1 cellular context compared by ENCODE assay signal in the genomic region with DNA sequence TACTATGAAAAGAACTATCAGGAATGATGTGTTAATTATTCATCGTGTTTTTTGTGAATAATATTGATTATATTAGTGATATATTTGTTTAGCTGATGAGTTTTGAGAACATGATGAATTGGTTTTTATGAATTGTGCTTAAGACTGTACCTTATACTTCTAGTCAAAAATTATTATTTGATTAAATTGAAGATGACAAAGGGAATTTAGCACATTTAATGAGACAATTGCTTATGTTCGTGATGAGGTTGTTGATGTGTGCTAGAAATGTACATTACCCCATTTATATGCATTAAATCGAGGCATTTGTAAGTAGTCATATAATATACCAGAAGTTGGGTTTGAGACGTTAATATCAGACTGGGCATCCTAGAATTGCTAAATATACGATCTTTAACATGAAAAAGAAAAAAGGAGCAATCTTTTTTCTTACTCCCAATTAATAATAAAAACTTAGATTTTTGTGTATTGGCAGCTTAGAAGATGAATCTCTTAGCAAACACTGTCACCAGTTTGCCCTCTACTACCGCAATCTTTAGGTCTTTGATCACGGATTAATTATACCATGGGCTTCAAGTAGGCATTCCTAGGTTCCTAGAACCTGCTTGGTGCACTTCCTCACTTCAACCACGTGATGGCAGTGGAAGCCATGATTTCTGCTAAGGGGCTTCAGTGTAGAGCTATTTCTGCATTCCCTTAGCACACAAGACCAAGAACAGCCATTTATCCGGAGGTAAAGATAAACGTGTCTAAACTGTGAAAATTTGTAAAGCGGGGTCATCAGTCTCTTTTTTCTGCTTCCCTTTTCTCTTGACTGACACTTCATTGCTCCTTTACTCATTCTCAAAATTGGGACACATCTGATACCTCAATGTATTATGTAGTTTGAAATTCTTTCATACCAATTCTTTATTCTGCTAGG.
TF ChIP-seq lines count a peak whose summit lies in the region.

No MANE protein-coding gene starts in this region.

TF ChIP-seq in K562, 482 proteins besides CTCF, POLR2A, EP300 and RAD21 (continued from another document and continues in another):
- TF ChIP-seq, protein P1, sequence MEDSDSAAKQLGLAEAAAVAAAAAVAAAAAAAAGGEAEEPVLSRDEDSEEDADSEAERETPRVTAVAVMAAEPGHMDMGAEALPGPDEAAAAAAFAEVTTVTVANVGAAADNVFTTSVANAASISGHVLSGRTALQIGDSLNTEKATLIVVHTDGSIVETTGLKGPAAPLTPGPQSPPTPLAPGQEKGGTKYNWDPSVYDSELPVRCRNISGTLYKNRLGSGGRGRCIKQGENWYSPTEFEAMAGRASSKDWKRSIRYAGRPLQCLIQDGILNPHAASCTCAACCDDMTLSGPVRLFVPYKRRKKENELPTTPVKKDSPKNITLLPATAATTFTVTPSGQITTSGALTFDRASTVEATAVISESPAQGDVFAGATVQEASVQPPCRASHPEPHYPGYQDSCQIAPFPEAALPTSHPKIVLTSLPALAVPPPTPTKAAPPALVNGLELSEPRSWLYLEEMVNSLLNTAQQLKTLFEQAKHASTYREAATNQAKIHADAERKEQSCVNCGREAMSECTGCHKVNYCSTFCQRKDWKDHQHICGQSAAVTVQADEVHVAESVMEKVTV (CRISPR knock-in tag; IDR thresholded peaks at IDR 0.05), result peak; percentile 98
- TF ChIP-seq CC2D1A (IDR thresholded peaks at IDR 0.05) (peak; percentile 82), ZNF780A (CRISPR knock-in tag; IDR thresholded peaks at IDR 0.05) (no peak), THRAP3 (IDR thresholded peaks at IDR 0.05; ENCODE audit: borderline replicate concordance) (0 out of 2 replicates have a peak, but pooled peaks have one; percentile 27), FOXK2 (conservative IDR thresholded peaks at IDR 0.05 in 1 of 2, IDR thresholded peaks at IDR 0.05 in 1 of 2; ENCODE audit: low read depth in 2 of 2) (0 out of 4 replicates have a peak, but pooled peaks have one; percentile 23 to 51), HMGN3 (IDR thresholded peaks at IDR 0.05; ENCODE audit: borderline replicate concordance, extremely low read depth, insufficient read length, low read depth, low read length) (no peak), SMC3 (conservative IDR thresholded peaks at IDR 0.05; ENCODE audit: insufficient read depth, low read depth, low read length) (peak; percentile 98), YY1 (IDR thresholded peaks at IDR 0.05; ENCODE audit: borderline replicate concordance in 1 of 3, control insufficient read depth in 1 of 3, extremely low read depth in 1 of 3, insufficient read depth in 3 of 3, insufficient read length in 1 of 3, insufficient replicate concordance in 2 of 3, low read depth in 1 of 3, low read length in 2 of 3) (peak in 1 of 3 experiments; percentile 79), TRIM28 (IDR thresholded peaks at IDR 0.05) (0 out of 2 replicates have a peak, but pooled peaks have one; percentile 16), ZBTB17 (CRISPR knock-in tag; IDR thresholded peaks at IDR 0.05) (peak; percentile 89), ZNF12 (CRISPR knock-in tag; IDR thresholded peaks at IDR 0.05) (no peak), CREM (IDR thresholded peaks at IDR 0.05; ENCODE audit: low read depth) (peak; percentile 51; the same call in 1 of the 2 replicates), KLF16 (IDR thresholded peaks at IDR 0.05) (no peak), XRCC5 (IDR thresholded peaks at IDR 0.05; ENCODE audit: low read depth, low read length) (peak; percentile 55; the same call in 1 of the 2 replicates), SMAD4 (CRISPR knock-in tag; conservative IDR thresholded peaks at IDR 0.05) (0 out of 2 replicates have a peak, but pooled peaks have one; percentile 17), NFYB (IDR thresholded peaks at IDR 0.05; ENCODE audit: extremely low read depth, insufficient read length) (no peak), JUND (IDR thresholded peaks at IDR 0.05; ENCODE audit: borderline replicate concordance, low read depth, low read length) (no peak), JUND (tag; IDR thresholded peaks at IDR 0.05; ENCODE audit: borderline replicate concordance, low read depth, low read length) (peak; percentile 68; the same call in 2 of the 3 replicates), ARNT (IDR thresholded peaks at IDR 0.05) (0 out of 4 replicates have a peak, but pooled peaks of 1 of the 2 experiments have one; percentile 76), SOX6 (IDR thresholded peaks at IDR 0.05) (peak; percentile 35; the same call in 1 of the 2 replicates), CEBPB (tag; IDR thresholded peaks at IDR 0.05) (peak; percentile 29; the same call in 1 of the 2 replicates), BMI1 (IDR thresholded peaks at IDR 0.05; ENCODE audit: low read length) (0 out of 2 replicates have a peak, but pooled peaks have one; percentile 13), ZEB2 (IDR thresholded peaks at IDR 0.05) (0 out of 2 replicates have a peak, but pooled peaks have one; percentile 37), ELF4 (CRISPR knock-in tag; IDR thresholded peaks at IDR 0.05) (0 out of 2 replicates have a peak, but pooled peaks have one; percentile 24), ESRRA (IDR thresholded peaks at IDR 0.05; ENCODE audit: borderline replicate concordance, low read depth) (0 out of 2 replicates have a peak, but pooled peaks have one; percentile 20), TCF7L2 (IDR thresholded peaks at IDR 0.05; ENCODE audit: low read depth, low read length) (no peak), NONO (IDR thresholded peaks at IDR 0.05; ENCODE audit: low read depth in 2 of 2, low read length in 1 of 2) (0 out of 4 replicates have a peak, but pooled peaks of 1 of the 2 experiments have one; percentile 11), TEAD4 (IDR thresholded peaks at IDR 0.05; ENCODE audit: low read length) (peak; percentile 80), TEAD4 (CRISPR knock-in tag; IDR thresholded peaks at IDR 0.05; ENCODE audit: borderline replicate concordance) (no peak), KDM5B (IDR thresholded peaks at IDR 0.05; ENCODE audit: insufficient replicate concordance, low read depth, low read length) (no peak), ETV5 (CRISPR knock-in tag; IDR thresholded peaks at IDR 0.05; ENCODE audit: low read depth) (0 out of 2 replicates have a peak, but pooled peaks have one; percentile 33), ZNF75A (CRISPR knock-in tag; IDR thresholded peaks at IDR 0.05) (0 out of 2 replicates have a peak, but pooled peaks have one; percentile 46), DIDO1 (tag; IDR thresholded peaks at IDR 0.05; ENCODE audit: low read depth) (no peak), SMARCA4 (IDR thresholded peaks at IDR 0.05) (no peak), ARID2 (IDR thresholded peaks at IDR 0.05) (peak; percentile 88), FIP1L1 (IDR thresholded peaks at IDR 0.05; ENCODE audit: low read depth, low read length, poor library complexity, severe bottlenecking) (no peak), HSF4 (CRISPR knock-in tag; IDR thresholded peaks at IDR 0.05; ENCODE audit: borderline replicate concordance) (no peak), FOXM1 (IDR thresholded peaks at IDR 0.05; ENCODE audit: low read depth) (0 out of 2 replicates have a peak, but pooled peaks have one; percentile 4), FOXM1 (CRISPR knock-in tag; IDR thresholded peaks at IDR 0.05; ENCODE audit: low read depth) (no peak), SPI1 (IDR thresholded peaks at IDR 0.05; ENCODE audit: borderline replicate concordance, low read depth, low read length) (peak; percentile 84)
- TF ChIP-seq, protein P2, sequence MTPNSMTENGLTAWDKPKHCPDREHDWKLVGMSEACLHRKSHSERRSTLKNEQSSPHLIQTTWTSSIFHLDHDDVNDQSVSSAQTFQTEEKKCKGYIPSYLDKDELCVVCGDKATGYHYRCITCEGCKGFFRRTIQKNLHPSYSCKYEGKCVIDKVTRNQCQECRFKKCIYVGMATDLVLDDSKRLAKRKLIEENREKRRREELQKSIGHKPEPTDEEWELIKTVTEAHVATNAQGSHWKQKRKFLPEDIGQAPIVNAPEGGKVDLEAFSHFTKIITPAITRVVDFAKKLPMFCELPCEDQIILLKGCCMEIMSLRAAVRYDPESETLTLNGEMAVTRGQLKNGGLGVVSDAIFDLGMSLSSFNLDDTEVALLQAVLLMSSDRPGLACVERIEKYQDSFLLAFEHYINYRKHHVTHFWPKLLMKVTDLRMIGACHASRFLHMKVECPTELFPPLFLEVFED (CRISPR knock-in tag; conservative IDR thresholded peaks at IDR 0.05), result 0 out of 2 replicates have a peak, but pooled peaks have one; percentile 55
- TF ChIP-seq, protein P3, sequence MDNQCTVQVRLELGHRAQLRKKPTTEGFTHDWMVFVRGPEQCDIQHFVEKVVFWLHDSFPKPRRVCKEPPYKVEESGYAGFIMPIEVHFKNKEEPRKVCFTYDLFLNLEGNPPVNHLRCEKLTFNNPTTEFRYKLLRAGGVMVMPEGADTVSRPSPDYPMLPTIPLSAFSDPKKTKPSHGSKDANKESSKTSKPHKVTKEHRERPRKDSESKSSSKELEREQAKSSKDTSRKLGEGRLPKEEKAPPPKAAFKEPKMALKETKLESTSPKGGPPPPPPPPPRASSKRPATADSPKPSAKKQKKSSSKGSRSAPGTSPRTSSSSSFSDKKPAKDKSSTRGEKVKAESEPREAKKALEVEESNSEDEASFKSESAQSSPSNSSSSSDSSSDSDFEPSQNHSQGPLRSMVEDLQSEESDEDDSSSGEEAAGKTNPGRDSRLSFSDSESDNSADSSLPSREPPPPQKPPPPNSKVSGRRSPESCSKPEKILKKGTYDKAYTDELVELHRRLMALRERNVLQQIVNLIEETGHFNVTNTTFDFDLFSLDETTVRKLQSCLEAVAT (IDR thresholded peaks at IDR 0.05), result peak in 1 of 2 experiments; percentile 77; a peak in 3 of 4 replicates
- TF ChIP-seq, protein P4, sequence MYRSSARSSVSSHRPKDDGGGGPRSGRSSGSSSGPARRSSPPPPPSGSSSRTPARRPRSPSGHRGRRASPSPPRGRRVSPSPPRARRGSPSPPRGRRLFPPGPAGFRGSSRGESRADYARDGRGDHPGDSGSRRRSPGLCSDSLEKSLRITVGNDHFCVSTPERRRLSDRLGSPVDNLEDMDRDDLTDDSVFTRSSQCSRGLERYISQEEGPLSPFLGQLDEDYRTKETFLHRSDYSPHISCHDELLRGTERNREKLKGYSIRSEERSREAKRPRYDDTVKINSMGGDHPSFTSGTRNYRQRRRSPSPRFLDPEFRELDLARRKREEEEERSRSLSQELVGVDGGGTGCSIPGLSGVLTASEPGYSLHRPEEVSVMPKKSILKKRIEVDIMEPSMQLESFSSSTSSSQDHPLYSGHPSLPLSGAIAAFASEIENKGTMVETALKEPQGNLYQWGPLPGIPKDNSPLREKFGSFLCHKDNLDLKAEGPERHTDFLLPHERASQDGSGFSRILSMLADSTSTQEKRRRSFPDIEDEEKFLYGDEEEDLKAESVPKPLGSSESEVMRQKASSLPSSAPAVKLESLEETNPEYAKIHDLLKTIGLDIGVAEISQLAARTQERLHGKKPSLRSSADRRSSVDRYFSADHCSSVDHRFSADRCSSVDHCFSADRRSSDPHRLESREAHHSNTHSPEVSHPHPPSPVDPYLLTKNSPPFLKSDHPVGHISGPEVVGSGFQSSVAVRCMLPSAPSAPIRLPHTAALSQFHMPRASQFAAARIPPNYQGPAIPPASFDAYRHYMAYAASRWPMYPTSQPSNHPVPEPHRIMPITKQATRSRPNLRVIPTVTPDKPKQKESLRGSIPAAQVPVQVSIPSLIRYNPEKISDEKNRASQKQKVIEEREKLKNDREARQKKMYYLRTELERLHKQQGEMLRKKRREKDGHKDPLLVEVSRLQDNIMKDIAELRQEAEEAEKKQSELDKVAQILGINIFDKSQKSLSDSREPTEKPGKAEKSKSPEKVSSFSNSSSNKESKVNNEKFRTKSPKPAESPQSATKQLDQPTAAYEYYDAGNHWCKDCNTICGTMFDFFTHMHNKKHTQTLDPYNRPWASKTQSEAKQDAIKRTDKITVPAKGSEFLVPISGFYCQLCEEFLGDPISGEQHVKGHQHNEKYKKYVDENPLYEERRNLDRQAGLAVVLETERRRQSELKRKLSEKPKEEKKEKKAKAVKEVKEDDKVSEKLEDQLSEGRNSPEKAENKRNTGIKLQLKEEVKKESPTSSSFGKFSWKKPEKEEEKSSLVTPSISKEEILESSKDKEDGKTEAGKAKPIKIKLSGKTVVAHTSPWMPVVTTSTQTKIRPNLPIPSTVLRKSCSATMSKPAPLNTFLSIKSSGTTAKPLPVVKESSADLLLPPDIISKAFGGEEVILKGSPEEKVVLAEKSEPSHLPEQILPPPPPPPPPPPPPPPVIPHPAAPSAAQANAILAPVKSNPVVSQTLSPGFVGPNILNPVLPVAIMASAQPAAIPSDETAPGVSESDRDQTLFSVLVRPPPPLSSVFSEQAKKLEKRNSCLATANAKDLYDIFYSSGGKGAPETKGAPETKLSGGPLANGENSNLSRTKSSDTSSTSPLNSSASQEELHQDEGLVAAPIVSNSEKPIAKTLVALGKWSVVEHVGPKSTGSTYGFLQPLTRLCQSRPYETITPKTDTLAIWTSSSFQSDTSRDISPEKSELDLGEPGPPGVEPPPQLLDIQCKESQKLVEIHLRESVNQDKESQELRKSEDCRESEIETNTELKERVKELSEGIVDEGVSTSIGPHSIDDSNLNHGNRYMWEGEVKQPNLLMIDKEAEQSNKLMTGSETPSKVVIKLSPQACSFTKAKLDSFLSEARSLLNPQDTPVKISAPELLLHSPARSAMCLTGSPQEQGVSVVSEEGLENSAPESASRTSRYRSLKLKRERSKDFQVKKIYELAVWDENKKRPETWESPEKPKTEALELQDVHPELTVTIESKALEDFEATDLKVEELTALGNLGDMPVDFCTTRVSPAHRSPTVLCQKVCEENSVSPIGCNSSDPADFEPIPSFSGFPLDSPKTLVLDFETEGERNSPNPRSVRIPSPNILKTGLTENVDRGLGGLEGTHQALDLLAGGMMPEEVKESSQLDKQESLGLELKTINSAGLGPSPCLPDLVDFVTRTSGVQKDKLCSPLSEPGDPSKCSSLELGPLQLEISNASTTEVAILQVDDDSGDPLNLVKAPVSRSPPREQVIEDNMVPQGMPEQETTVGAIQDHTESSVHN (IDR thresholded peaks at IDR 0.05; ENCODE audit: borderline replicate concordance in 1 of 2, low read depth in 1 of 2), result peak in 1 of 2 experiments; percentile 88; a peak in 1 of 4 replicates
- TF ChIP-seq, protein P5, sequence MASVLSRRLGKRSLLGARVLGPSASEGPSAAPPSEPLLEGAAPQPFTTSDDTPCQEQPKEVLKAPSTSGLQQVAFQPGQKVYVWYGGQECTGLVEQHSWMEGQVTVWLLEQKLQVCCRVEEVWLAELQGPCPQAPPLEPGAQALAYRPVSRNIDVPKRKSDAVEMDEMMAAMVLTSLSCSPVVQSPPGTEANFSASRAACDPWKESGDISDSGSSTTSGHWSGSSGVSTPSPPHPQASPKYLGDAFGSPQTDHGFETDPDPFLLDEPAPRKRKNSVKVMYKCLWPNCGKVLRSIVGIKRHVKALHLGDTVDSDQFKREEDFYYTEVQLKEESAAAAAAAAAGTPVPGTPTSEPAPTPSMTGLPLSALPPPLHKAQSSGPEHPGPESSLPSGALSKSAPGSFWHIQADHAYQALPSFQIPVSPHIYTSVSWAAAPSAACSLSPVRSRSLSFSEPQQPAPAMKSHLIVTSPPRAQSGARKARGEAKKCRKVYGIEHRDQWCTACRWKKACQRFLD (CRISPR knock-in tag; IDR thresholded peaks at IDR 0.05), result 0 out of 2 replicates have a peak, but pooled peaks have one; percentile 19
- TF ChIP-seq, protein P6, sequence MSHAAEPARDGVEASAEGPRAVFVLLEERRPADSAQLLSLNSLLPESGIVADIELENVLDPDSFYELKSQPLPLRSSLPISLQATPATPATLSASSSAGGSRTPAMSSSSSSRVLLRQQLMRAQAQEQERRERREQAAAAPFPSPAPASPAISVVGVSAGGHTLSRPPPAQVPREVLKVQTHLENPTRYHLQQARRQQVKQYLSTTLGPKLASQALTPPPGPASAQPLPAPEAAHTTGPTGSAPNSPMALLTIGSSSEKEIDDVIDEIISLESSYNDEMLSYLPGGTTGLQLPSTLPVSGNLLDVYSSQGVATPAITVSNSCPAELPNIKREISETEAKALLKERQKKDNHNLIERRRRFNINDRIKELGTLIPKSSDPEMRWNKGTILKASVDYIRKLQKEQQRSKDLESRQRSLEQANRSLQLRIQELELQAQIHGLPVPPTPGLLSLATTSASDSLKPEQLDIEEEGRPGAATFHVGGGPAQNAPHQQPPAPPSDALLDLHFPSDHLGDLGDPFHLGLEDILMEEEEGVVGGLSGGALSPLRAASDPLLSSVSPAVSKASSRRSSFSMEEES (CRISPR knock-in tag; IDR thresholded peaks at IDR 0.05), result peak; percentile 97
